1 cellular context compared by ENCODE assay signal in the genomic region with DNA sequence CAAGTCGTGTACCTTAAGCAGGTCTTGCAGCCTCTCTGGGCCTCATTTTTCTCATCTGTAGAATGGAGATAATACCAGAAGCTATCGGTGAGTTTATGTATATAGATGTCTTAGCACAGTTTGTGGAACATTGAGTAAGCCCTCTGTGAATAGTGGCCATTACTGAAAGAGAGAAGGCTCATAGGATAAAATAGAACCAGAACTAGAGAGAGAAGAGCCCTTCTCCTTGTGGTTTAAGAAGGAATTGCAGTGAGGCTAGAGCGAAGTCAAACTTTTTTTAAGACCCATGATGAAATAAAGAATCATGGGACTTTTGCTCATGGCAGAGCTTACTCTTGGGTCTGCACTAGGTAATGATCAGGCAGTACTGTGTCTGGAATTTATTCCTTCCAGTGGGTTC.
TF ChIP-seq lines count a peak whose summit lies in the region.

No MANE protein-coding gene starts in this region.

TF ChIP-seq in GM23338, 12 proteins besides CTCF, POLR2A, EP300 and RAD21 (continued from another document):
- TF ChIP-seq, protein P1, sequence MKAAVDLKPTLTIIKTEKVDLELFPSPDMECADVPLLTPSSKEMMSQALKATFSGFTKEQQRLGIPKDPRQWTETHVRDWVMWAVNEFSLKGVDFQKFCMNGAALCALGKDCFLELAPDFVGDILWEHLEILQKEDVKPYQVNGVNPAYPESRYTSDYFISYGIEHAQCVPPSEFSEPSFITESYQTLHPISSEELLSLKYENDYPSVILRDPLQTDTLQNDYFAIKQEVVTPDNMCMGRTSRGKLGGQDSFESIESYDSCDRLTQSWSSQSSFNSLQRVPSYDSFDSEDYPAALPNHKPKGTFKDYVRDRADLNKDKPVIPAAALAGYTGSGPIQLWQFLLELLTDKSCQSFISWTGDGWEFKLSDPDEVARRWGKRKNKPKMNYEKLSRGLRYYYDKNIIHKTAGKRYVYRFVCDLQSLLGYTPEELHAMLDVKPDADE (IDR thresholded peaks at IDR 0.05): no peak
- TF ChIP-seq ZNF114 (CRISPR knock-in tag; IDR thresholded peaks at IDR 0.05) (no peak), POLR2AphosphoS5 (IDR thresholded peaks at IDR 0.05; ENCODE audit: low read depth) (no peak), ZNF331 (CRISPR knock-in tag; IDR thresholded peaks at IDR 0.05; ENCODE audit: low read depth) (no peak), JUNB (IDR thresholded peaks at IDR 0.05; ENCODE audit: unreplicated experiment) (no peak), CREB1 (CRISPR knock-in tag; IDR thresholded peaks at IDR 0.05; ENCODE audit: low read depth) (no peak), EZH2 (IDR thresholded peaks at IDR 0.05; ENCODE audit: low read depth, unreplicated experiment) (no peak), EZH2phosphoT487 (IDR thresholded peaks at IDR 0.05; ENCODE audit: unreplicated experiment) (no peak)
- TF ChIP-seq, protein P2, sequence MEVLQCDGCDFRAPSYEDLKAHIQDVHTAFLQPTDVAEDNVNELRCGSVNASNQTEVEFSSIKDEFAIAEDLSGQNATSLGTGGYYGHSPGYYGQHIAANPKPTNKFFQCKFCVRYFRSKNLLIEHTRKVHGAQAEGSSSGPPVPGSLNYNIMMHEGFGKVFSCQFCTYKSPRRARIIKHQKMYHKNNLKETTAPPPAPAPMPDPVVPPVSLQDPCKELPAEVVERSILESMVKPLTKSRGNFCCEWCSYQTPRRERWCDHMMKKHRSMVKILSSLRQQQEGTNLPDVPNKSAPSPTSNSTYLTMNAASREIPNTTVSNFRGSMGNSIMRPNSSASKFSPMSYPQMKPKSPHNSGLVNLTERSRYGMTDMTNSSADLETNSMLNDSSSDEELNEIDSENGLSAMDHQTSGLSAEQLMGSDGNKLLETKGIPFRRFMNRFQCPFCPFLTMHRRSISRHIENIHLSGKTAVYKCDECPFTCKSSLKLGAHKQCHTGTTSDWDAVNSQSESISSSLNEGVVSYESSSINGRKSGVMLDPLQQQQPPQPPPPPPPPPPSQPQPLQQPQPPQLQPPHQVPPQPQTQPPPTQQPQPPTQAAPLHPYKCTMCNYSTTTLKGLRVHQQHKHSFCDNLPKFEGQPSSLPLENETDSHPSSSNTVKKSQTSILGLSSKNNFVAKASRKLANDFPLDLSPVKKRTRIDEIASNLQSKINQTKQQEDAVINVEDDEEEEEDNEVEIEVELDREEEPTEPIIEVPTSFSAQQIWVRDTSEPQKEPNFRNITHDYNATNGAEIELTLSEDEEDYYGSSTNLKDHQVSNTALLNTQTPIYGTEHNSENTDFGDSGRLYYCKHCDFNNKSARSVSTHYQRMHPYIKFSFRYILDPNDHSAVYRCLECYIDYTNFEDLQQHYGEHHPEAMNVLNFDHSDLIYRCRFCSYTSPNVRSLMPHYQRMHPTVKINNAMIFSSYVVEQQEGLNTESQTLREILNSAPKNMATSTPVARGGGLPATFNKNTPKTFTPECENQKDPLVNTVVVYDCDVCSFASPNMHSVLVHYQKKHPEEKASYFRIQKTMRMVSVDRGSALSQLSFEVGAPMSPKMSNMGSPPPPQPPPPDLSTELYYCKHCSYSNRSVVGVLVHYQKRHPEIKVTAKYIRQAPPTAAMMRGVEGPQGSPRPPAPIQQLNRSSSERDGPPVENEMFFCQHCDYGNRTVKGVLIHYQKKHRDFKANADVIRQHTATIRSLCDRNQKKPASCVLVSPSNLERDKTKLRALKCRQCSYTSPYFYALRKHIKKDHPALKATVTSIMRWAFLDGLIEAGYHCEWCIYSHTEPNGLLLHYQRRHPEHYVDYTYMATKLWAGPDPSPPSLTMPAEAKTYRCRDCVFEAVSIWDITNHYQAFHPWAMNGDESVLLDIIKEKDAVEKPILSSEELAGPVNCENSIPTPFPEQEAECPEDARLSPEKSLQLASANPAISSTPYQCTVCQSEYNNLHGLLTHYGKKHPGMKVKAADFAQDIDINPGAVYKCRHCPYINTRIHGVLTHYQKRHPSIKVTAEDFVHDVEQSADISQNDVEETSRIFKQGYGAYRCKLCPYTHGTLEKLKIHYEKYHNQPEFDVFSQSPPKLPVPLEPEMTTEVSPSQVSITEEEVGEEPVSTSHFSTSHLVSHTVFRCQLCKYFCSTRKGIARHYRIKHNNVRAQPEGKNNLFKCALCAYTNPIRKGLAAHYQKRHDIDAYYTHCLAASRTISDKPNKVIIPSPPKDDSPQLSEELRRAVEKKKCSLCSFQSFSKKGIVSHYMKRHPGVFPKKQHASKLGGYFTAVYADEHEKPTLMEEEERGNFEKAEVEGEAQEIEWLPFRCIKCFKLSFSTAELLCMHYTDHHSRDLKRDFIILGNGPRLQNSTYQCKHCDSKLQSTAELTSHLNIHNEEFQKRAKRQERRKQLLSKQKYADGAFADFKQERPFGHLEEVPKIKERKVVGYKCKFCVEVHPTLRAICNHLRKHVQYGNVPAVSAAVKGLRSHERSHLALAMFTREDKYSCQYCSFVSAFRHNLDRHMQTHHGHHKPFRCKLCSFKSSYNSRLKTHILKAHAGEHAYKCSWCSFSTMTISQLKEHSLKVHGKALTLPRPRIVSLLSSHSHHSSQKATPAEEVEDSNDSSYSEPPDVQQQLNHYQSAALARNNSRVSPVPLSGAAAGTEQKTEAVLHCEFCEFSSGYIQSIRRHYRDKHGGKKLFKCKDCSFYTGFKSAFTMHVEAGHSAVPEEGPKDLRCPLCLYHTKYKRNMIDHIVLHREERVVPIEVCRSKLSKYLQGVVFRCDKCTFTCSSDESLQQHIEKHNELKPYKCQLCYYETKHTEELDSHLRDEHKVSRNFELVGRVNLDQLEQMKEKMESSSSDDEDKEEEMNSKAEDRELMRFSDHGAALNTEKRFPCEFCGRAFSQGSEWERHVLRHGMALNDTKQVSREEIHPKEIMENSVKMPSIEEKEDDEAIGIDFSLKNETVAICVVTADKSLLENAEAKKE (CRISPR knock-in tag; IDR thresholded peaks at IDR 0.05): no peak
